ENCODE assay signal across 8 cellular contexts in genomic region chr2:202358924-202359323, GRCh38. TPM values are rescaled to one million over a fixed set of nuclear protein-coding genes. Genes with fewer than 3 reads are reported as not detected.
DNase-seq lines count a peak whose midpoint lies in the region; ATAC-seq, FAIRE-seq and TF ChIP-seq lines count a peak whose summit lies in the region.
"Not testable (repeated sequence)": the region's sequence is repeated elsewhere in the genome, so short reads cannot be mapped to it uniquely, and the experiment has no call there.

No MANE protein-coding gene starts in this region.

- not testable (repeated sequence) for BruUV-seq in endothelial cell of umbilical vein (replicated peaks; lab: Mats Ljungman, UMichigan); HepG2 (replicated peaks; lab: Mats Ljungman, UMichigan)

- not testable (repeated sequence) for H2BK120ac ChIP-seq in trophoblast cell (ENCODE audit: insufficient read depth, low read length, poor library complexity)

- TF ChIP-seq CTCF in GM23338 (conservative IDR thresholded peaks at IDR 0.05; ENCODE audit: low read depth in 2 of 2); endothelial cell of umbilical vein (IDR thresholded peaks at IDR 0.05; ENCODE audit: extremely low read depth in 1 of 2, insufficient read depth in 1 of 2, low read depth in 1 of 2, low read length in 2 of 2); HepG2 (CRISPR knock-in tag; IDR thresholded peaks at IDR 0.05); osteocyte (IDR thresholded peaks at IDR 0.05): not testable (repeated sequence)

- H3K36me3 ChIP-seq in GM23338 (ENCODE audit: insufficient read depth); endothelial cell of umbilical vein (ENCODE audit: control insufficient read depth in 2 of 2, extremely low read depth in 1 of 2, insufficient read depth in 2 of 2, low read length in 2 of 2); HepG2 (replicated peaks in 1 of 2; ENCODE audit: control insufficient read depth in 1 of 2, insufficient read depth in 2 of 2, low read length in 2 of 2); trophoblast cell (ENCODE audit: control insufficient read depth in 1 of 2, insufficient read depth in 2 of 2, low read length in 2 of 2): not testable (repeated sequence)

- peaks cover 25% of the 10 kb centered on the region for H3K79me1 ChIP-seq in trophoblast cell (ENCODE audit: low read length)

- H3K27me3 ChIP-seq in GM23338 (ENCODE audit: insufficient read depth); endothelial cell of umbilical vein (ENCODE audit: control insufficient read depth in 2 of 2, insufficient read depth in 2 of 2, low read length in 2 of 2); HepG2 (ENCODE audit: control insufficient read depth in 1 of 2, insufficient read depth in 2 of 2, low read length in 2 of 2); trophoblast cell (ENCODE audit: insufficient read depth, low read length): not testable (repeated sequence)

- not testable (repeated sequence) for H3K27ac Mint-ChIP-seq in GM23338; osteocyte (ENCODE audit: unreplicated experiment)

- not testable (repeated sequence) for H3K9me1 ChIP-seq in endothelial cell of umbilical vein (replicated peaks; ENCODE audit: control insufficient read depth, extremely low read depth, insufficient read depth, low read length)

- H2BK12ac ChIP-seq in trophoblast cell (ENCODE audit: low read length), result peak overlapping the region; percentile 57

- H3K23ac ChIP-seq in trophoblast cell (ENCODE audit: low read length), result not testable (repeated sequence)

- not testable (repeated sequence) for H3K9me3 Mint-ChIP-seq in GM23338; osteocyte (ENCODE audit: unreplicated experiment)

- not testable (repeated sequence) for H2AK5ac ChIP-seq in trophoblast cell (ENCODE audit: low read length)

- not testable (repeated sequence) for H3K27ac ChIP-seq in GM23338 (ENCODE audit: low read depth); endothelial cell of umbilical vein (ENCODE audit: insufficient read depth, low read depth, low read length); HepG2 (ENCODE audit: extremely low read length, insufficient read depth, low read length); trophoblast cell (ENCODE audit: low read depth, low read length)

- not testable (repeated sequence) for H3K14ac ChIP-seq in trophoblast cell (ENCODE audit: low read length)

- H3K4ac ChIP-seq in trophoblast cell (ENCODE audit: low read depth, low read length), result not testable (repeated sequence)

- not testable (repeated sequence) for H3K79me2 ChIP-seq in GM23338 (replicated peaks; ENCODE audit: insufficient read depth); endothelial cell of umbilical vein (ENCODE audit: control insufficient read depth, insufficient read depth, low read length); HepG2 (ENCODE audit: insufficient read depth, low read length); trophoblast cell (ENCODE audit: control insufficient read depth, insufficient read depth, low read length, poor library complexity)

- WGBS in HepG2 (ENCODE audit: low lambda C conversion rate), result 75% methylated on average over 8 of the region's 8 CpGs
- WGBS in trophoblast cell (ENCODE audit: extremely low coverage, insufficient coverage, insufficient read length), result no CpG with 5 or more reads among the region's 8 CpGs

- POLR2A ChIA-PET in endothelial cell of umbilical vein (lab: Charles Lee), result interaction anchor here (0.7 kb wide), 1 partner anchor 184 kb away, joined by 4 read pairs; no protein-coding TSS in a partner anchor
- POLR2A ChIA-PET in HepG2 (lab: Yijun Ruan, JAX), result not testable (repeated sequence)

- peaks cover 23% of the 10 kb centered on the region for H3K4me1 Mint-ChIP-seq in GM23338
- not testable (repeated sequence) for H3K4me1 Mint-ChIP-seq in osteocyte (ENCODE audit: unreplicated experiment)

- H3K4me1 ChIP-seq in GM23338 (ENCODE audit: insufficient read depth) (peaks cover 30% of the 10 kb centered on the region), HepG2 (ENCODE audit: insufficient read depth, low read length) (peaks cover 18% of the 10 kb centered on the region), trophoblast cell (ENCODE audit: control insufficient read depth in 1 of 2, insufficient read depth in 2 of 2, low read length in 2 of 2) (peaks cover 14 to 15% of the 10 kb centered on the region in 2 experiments)
- not testable (repeated sequence) for H3K4me1 ChIP-seq in endothelial cell of umbilical vein (ENCODE audit: control insufficient read depth, extremely low read depth, insufficient read depth, low read length)

- not testable (repeated sequence) for H3K4me3 ChIP-seq in GM23338; endothelial cell of umbilical vein (replicated peaks in 1 of 3; ENCODE audit: insufficient read depth in 1 of 3, low read depth in 1 of 3, low read length in 3 of 3); HepG2 (replicated peaks in 1 of 3; ENCODE audit: insufficient read depth in 1 of 3, low read depth in 2 of 3, low read length in 3 of 3); trophoblast cell (ENCODE audit: low read depth, low read length)

- H3F3A ChIP-seq in GM23338 (replicated peaks; ENCODE audit: low read depth), result not testable (repeated sequence)

- H3K9me2 ChIP-seq in GM23338 (ENCODE audit: insufficient read depth), result not testable (repeated sequence)

- H3K18ac ChIP-seq in trophoblast cell (ENCODE audit: low read length), result not testable (repeated sequence)

- not testable (repeated sequence) for TF ChIP-seq POLR2A in endothelial cell of umbilical vein (IDR thresholded peaks at IDR 0.05; ENCODE audit: low read depth, low read length); HepG2 (IDR thresholded peaks at IDR 0.05; ENCODE audit: insufficient read depth in 1 of 2, low read depth in 2 of 2, low read length in 2 of 2)

- dilution Hi-C loops in endothelial cell of umbilical vein (cut with MboI; ENCODE audit: extremely low pct_ligation_motif_present, low sequenced_read_pairs), result not testable (repeated sequence)

- H3K4me2 ChIP-seq in GM23338; endothelial cell of umbilical vein (ENCODE audit: insufficient read depth, low read length); HepG2 (ENCODE audit: low read depth, low read length); trophoblast cell (ENCODE audit: low read length): not testable (repeated sequence)

- H3K9ac ChIP-seq in endothelial cell of umbilical vein (replicated peaks; ENCODE audit: extremely low read depth, insufficient read depth, low read length); HepG2 (ENCODE audit: insufficient read depth, low read depth, low read length); trophoblast cell (ENCODE audit: low read length): not testable (repeated sequence)

- TF ChIP-seq EP300 in HepG2 (IDR thresholded peaks at IDR 0.05; ENCODE audit: low read depth in 2 of 2, low read length in 2 of 2); HepG2 (CRISPR knock-in tag; IDR thresholded peaks at IDR 0.05; ENCODE audit: borderline replicate concordance): not testable (repeated sequence)

- DNase-seq in GM23338 (ENCODE audit: low spot score); endothelial cell of umbilical vein (ENCODE audit: low read depth, low spot score); HepG2 (ENCODE audit: low spot score); trophoblast cell: not testable (repeated sequence)
- DNase-seq in activated CD8-positive, alpha-beta memory T cell treated with anti-CD3 and anti-CD28 coated beads for 24 hours, result peak; percentile 5
- peak; percentile 8 for DNase-seq in activated CD8-positive, alpha-beta memory T cell treated with anti-CD3 and anti-CD28 coated beads, Interleukin-2, amount 50 U/mL, for 48 hours
- DNase-seq in osteocyte (ENCODE audit: extremely low spot score, unreplicated experiment), result peak; percentile 57
- peak; percentile 49 for DNase-seq in posterior vena cava (ENCODE audit: low spot score)

- CTCF ChIA-PET in endothelial cell of umbilical vein (lab: Charles Lee); HepG2 (lab: Yijun Ruan, JAX; ENCODE audit: low intra/inter-chr PET ratio, low total read pairs): not testable (repeated sequence)

- 0 out of 2 replicates have a peak overlapping the region, but pooled peaks have one; percentile 16 for H2AFZ ChIP-seq in GM23338
- H2AFZ ChIP-seq in endothelial cell of umbilical vein (ENCODE audit: low read depth, low read length); HepG2 (ENCODE audit: low read length); trophoblast cell (ENCODE audit: insufficient read depth, low read length, poor library complexity): not testable (repeated sequence)

- intact Hi-C loops in endothelial cell of umbilical vein (cut with micrococcal nuclease); HepG2 (cut with micrococcal nuclease; ENCODE audit: unreplicated experiment); posterior vena cava (cut with DNase I): not testable (repeated sequence)

- H4K20me1 ChIP-seq in GM23338 (replicated peaks; ENCODE audit: insufficient read depth); endothelial cell of umbilical vein (replicated peaks; ENCODE audit: control insufficient read depth, extremely low read depth, insufficient read depth, low read length); HepG2 (ENCODE audit: insufficient read depth, low read length): not testable (repeated sequence)

- H2BK5ac ChIP-seq in trophoblast cell (ENCODE audit: low read depth, low read length, poor library complexity), result not testable (repeated sequence)

- TF ChIP-seq RAD21 in HepG2 (CRISPR knock-in tag; IDR thresholded peaks at IDR 0.05), result not testable (repeated sequence)

- H4K91ac ChIP-seq in trophoblast cell (ENCODE audit: low read depth, low read length), result not testable (repeated sequence)

- not testable (repeated sequence) for H3K36me3 Mint-ChIP-seq in GM23338 (ENCODE audit: low read depth); osteocyte (ENCODE audit: unreplicated experiment)

- H3K27me3 Mint-ChIP-seq in GM23338 (ENCODE audit: insufficient read depth, low read depth, poor library complexity); osteocyte (ENCODE audit: unreplicated experiment): not testable (repeated sequence)

- H4K8ac ChIP-seq in trophoblast cell (ENCODE audit: low read depth, low read length), result not testable (repeated sequence)

- in situ Hi-C loops in HepG2 (cut with HindIII; ENCODE audit: extremely low pct_ligation_motif_present, low pct_unique_long_range_greater_than_20kb), result not testable (repeated sequence)

- H3K4me3 Mint-ChIP-seq in GM23338; osteocyte (ENCODE audit: unreplicated experiment): not testable (repeated sequence)

- not testable (repeated sequence) for ATAC-seq in GM23338, HepG2

- H3K9me3 ChIP-seq in endothelial cell of umbilical vein (replicated peaks; ENCODE audit: control insufficient read depth, insufficient read depth, low read length); HepG2 (ENCODE audit: low read length); trophoblast cell (ENCODE audit: insufficient read depth, low read depth, low read length): not testable (repeated sequence)

- not testable (repeated sequence) for H4K12ac ChIP-seq in trophoblast cell (ENCODE audit: low read depth, low read length)

- FAIRE-seq in endothelial cell of umbilical vein (lab: Jason Lieb, UNC), result peak; percentile 40
- not testable (repeated sequence) for FAIRE-seq in HepG2 (lab: Jason Lieb, UNC)

RNA-seq across cellular contexts. Expression of gene BMPR2, which starts 17.2 kb away (rescaled TPM):
- 14.2 and 21.6 TPM in 2 replicates for total RNA-seq in GM23338 (2014; rRNA removed; shearing (Covaris generic))
- polyA plus RNA-seq in GM23338 (2016; fragmentation: Nextera tagmentation; extraction: Ambion mirVana), result 6.3 and 6.7 TPM in 2 replicates
- total RNA-seq in endothelial cell of umbilical vein, result 113 and 115 TPM in 2 replicates
- polyA plus RNA-seq in endothelial cell of umbilical vein, result 31.2 and 35.8 TPM in 2 replicates
- 43.2 and 46.3 TPM in 2 replicates for polyA plus RNA-seq in endothelial cell of umbilical vein (2011; cell fraction: cytosol; rRNA removed)
- 39.1 and 50.3 TPM in 2 replicates for polyA plus RNA-seq in endothelial cell of umbilical vein (2011; cell fraction: nucleus; rRNA removed)
- 63.0 and 74.6 TPM in 2 replicates for polyA plus RNA-seq in endothelial cell of umbilical vein (2012)
- 239 and 247 TPM in 2 replicates for polyA minus RNA-seq in endothelial cell of umbilical vein
- polyA minus RNA-seq in endothelial cell of umbilical vein (2011; cell fraction: cytosol; rRNA and poly(A)+ RNA removed), result 11.8 TPM
- polyA minus RNA-seq in endothelial cell of umbilical vein (2011; cell fraction: nucleus; rRNA and poly(A)+ RNA removed), result 104 and 181 TPM in 2 replicates
- 5.5 and 7.4 TPM in 2 replicates for total RNA-seq in HepG2 (2016; rRNA removed; fragmentation: Illumina TruSeq; extraction: Trizol)
- 13.2 and 14.1 TPM in 2 replicates for total RNA-seq in HepG2 (2016; cell fraction: cytosol; rRNA removed; fragmentation: Illumina TruSeq; extraction: Trizol; ENCODE audit: low read depth)
- 5.4 and 6.0 TPM in 2 replicates for total RNA-seq in HepG2 (2016; cell fraction: insoluble cytoplasmic fraction; rRNA removed; fragmentation: Illumina TruSeq; extraction: Trizol)
- 5.9 and 6.9 TPM in 2 replicates for total RNA-seq in HepG2 (2016; cell fraction: membrane; rRNA removed; fragmentation: Illumina TruSeq; extraction: Trizol)
- total RNA-seq in HepG2 (2016; cell fraction: nucleus; rRNA removed; fragmentation: Illumina TruSeq; extraction: Trizol), result 8.1 and 8.5 TPM in 2 replicates
- polyA plus RNA-seq in HepG2 (2011; rRNA removed), result 9.9 and 10.3 TPM in 2 replicates
- 5.9 and 9.5 TPM in 2 replicates for polyA plus RNA-seq in HepG2 (2011; cell fraction: cytosol; rRNA removed)
- polyA plus RNA-seq in HepG2 (2011; cell fraction: nucleus; rRNA removed), result 4.3 and 4.8 TPM in 2 replicates
- polyA plus RNA-seq in HepG2 (2012), result 7.1 and 8.8 TPM in 2 replicates
- polyA plus RNA-seq in HepG2 (2016; cell fraction: cytosol; fragmentation: Illumina TruSeq; extraction: Trizol; ENCODE audit: low read depth), result 0.36 and 0.44 TPM in 2 replicates
- polyA plus RNA-seq in HepG2 (2016; cell fraction: insoluble cytoplasmic fraction; fragmentation: Illumina TruSeq; extraction: Trizol; ENCODE audit: low read depth), result 8.8 and 9.2 TPM in 2 replicates
- polyA plus RNA-seq in HepG2 (2016; cell fraction: membrane; fragmentation: Illumina TruSeq; extraction: Trizol; ENCODE audit: low read depth), result 2.0 and 2.2 TPM in 2 replicates
- polyA plus RNA-seq in HepG2 (2016; cell fraction: nucleus; fragmentation: Illumina TruSeq; extraction: Trizol; ENCODE audit: insufficient read depth, low read depth), result 10.9 and 11.7 TPM in 2 replicates
- polyA minus RNA-seq in HepG2 (2011; rRNA and poly(A)+ RNA removed; ENCODE audit: low replicate concordance), result 15.2 and 16.0 TPM in 2 replicates
- polyA minus RNA-seq in HepG2 (2011; cell fraction: cytosol; rRNA and poly(A)+ RNA removed), result 21.4 and 27.0 TPM in 2 replicates
- polyA minus RNA-seq in HepG2 (2011; cell fraction: nucleus; rRNA and poly(A)+ RNA removed), result 16.5 and 23.7 TPM in 2 replicates
- total RNA-seq in osteocyte, result 90.6 and 92.3 TPM in 2 replicates
- 49.8 and 50.0 TPM in 2 replicates for polyA plus RNA-seq in trophoblast cell (2013)
- 10 to 100 TPM; 69.0 to 83.6 TPM for total RNA-seq in posterior vena cava
